Comparison of ENCODE assay signal across 8 cellular contexts in genomic region chr14:106592115-106592852, GRCh38.
DNase-seq lines count a peak whose midpoint lies in the region; ATAC-seq and TF ChIP-seq lines count a peak whose summit lies in the region.
"Not testable (repeated sequence)": the region's sequence is repeated elsewhere in the genome, so short reads cannot be mapped to it uniquely, and the experiment has no call there.

No MANE protein-coding gene starts in this region.

- in situ Hi-C loops in KBM-7 (cut with MboI; ENCODE audit: low pct_unique_long_range_greater_than_20kb, low sequenced_read_pairs) = not testable (repeated sequence)

- not testable (repeated sequence) for BruUV-seq in Calu3 (replicated peaks; lab: Mats Ljungman, UMichigan)

- intact Hi-C loops in Calu3 (cut with micrococcal nuclease; ENCODE audit: unreplicated experiment); activated T-helper 2 cell treated with anti-CD3 and anti-CD28 coated beads, Interferon-gamma antibody, Interleukin-2, Interleukin-4, amounts not matched to agents 10 μg/mL and 5 μg/mL and 100 μg/mL, durations not matched to agents 14 hours and 24 hours and 36 hours (cut with micrococcal nuclease): not testable (repeated sequence)

- ATAC-seq in T-cell (replicated peaks in 1 of 4) = peak in 3 of 4 experiments; percentile 17 to 59 (median 47)
- peak; percentile 67 to 71 for ATAC-seq in naive B cell (ENCODE audit: low read depth in 2 of 2)
- ATAC-seq in stimulated activated naive CD8-positive, alpha-beta T cell treated with anti-CD3 and anti-CD28 coated beads, Interleukin-15, amount 100 ng/mL, for 72 hours = peak; percentile 50

- peaks cover 13% of the 10 kb centered on the region for H3K27me3 Mint-ChIP-seq in Calu3 (ENCODE audit: unreplicated experiment)
- peaks cover 21 to 37% of the 10 kb centered on the region in 2 donors for H3K27me3 Mint-ChIP-seq in T-cell
- H3K27me3 Mint-ChIP-seq in activated CD4-positive, alpha-beta memory T cell treated with anti-CD3 and anti-CD28 coated beads, Interleukin-2, amount 10 ng/mL, durations not matched to agents 7 days and 5 days = peaks cover 39% of the 10 kb centered on the region
- peaks cover 36% of the 10 kb centered on the region for H3K27me3 Mint-ChIP-seq in activated T-helper 2 cell treated with anti-CD3 and anti-CD28 coated beads, Interferon-gamma antibody, Interleukin-2, Interleukin-4, amounts not matched to agents 10 μg/mL and 5 μg/mL and 100 μg/mL, durations not matched to agents 14 hours and 24 hours and 36 hours (ENCODE audit: low read depth)
- not testable (repeated sequence) for H3K27me3 Mint-ChIP-seq in naive B cell
- H3K27me3 Mint-ChIP-seq in stimulated activated naive CD8-positive, alpha-beta T cell treated with anti-CD3 and anti-CD28 coated beads, Interleukin-15, amount 100 ng/mL, for 72 hours = peaks cover 13% of the 10 kb centered on the region

- H3K36me3 Mint-ChIP-seq in Calu3 (ENCODE audit: insufficient read depth, unreplicated experiment); T-cell; activated CD4-positive, alpha-beta memory T cell treated with anti-CD3 and anti-CD28 coated beads, Interleukin-2, amount 10 ng/mL, durations not matched to agents 7 days and 5 days (ENCODE audit: low read depth); activated T-helper 2 cell treated with anti-CD3 and anti-CD28 coated beads, Interferon-gamma antibody, Interleukin-2, Interleukin-4, amounts not matched to agents 10 μg/mL and 5 μg/mL and 100 μg/mL, durations not matched to agents 14 hours and 24 hours and 36 hours (ENCODE audit: low read depth); naive B cell: not testable (repeated sequence)

- H3K27ac Mint-ChIP-seq in Calu3 (ENCODE audit: unreplicated experiment); T-cell; activated CD4-positive, alpha-beta memory T cell treated with anti-CD3 and anti-CD28 coated beads, Interleukin-2, amount 10 ng/mL, durations not matched to agents 7 days and 5 days; activated T-helper 2 cell treated with anti-CD3 and anti-CD28 coated beads, Interferon-gamma antibody, Interleukin-2, Interleukin-4, amounts not matched to agents 10 μg/mL and 5 μg/mL and 100 μg/mL, durations not matched to agents 14 hours and 24 hours and 36 hours: not testable (repeated sequence)
- peak overlapping the region in 3 of 6 donors; percentile 32 to 81 (median 57) for H3K27ac Mint-ChIP-seq in naive B cell
- peak overlapping the region in 1 of 2 donors; percentile 19 for H3K27ac Mint-ChIP-seq in stimulated activated naive CD8-positive, alpha-beta T cell treated with anti-CD3 and anti-CD28 coated beads, Interleukin-15, amount 100 ng/mL, for 72 hours

- not testable (repeated sequence) for H3K4me3 Mint-ChIP-seq in Calu3 (ENCODE audit: low read depth, unreplicated experiment); activated CD4-positive, alpha-beta memory T cell treated with anti-CD3 and anti-CD28 coated beads, Interleukin-2, amount 10 ng/mL, durations not matched to agents 7 days and 5 days; activated T-helper 2 cell treated with anti-CD3 and anti-CD28 coated beads, Interferon-gamma antibody, Interleukin-2, Interleukin-4, amounts not matched to agents 10 μg/mL and 5 μg/mL and 100 μg/mL, durations not matched to agents 14 hours and 24 hours and 36 hours (ENCODE audit: low read depth)
- peak overlapping the region in 1 of 3 donors; percentile 12 for H3K4me3 Mint-ChIP-seq in T-cell
- H3K4me3 Mint-ChIP-seq in naive B cell = peak overlapping the region; percentile 47 to 83 (median 66)
- H3K4me3 Mint-ChIP-seq in stimulated activated naive CD8-positive, alpha-beta T cell treated with anti-CD3 and anti-CD28 coated beads, Interleukin-15, amount 100 ng/mL, for 72 hours = peak overlapping the region; percentile 52 to 60

- H3K9me3 Mint-ChIP-seq in Calu3 (ENCODE audit: low read depth, unreplicated experiment); T-cell; activated CD4-positive, alpha-beta memory T cell treated with anti-CD3 and anti-CD28 coated beads, Interleukin-2, amount 10 ng/mL, durations not matched to agents 7 days and 5 days; activated T-helper 2 cell treated with anti-CD3 and anti-CD28 coated beads, Interferon-gamma antibody, Interleukin-2, Interleukin-4, amounts not matched to agents 10 μg/mL and 5 μg/mL and 100 μg/mL, durations not matched to agents 14 hours and 24 hours and 36 hours; naive B cell; stimulated activated naive CD8-positive, alpha-beta T cell treated with anti-CD3 and anti-CD28 coated beads, Interleukin-15, amount 100 ng/mL, for 72 hours: not testable (repeated sequence)

- CTCF ChIA-PET in Calu3 (lab: Charles Lee) = not testable (repeated sequence)
- CTCF ChIA-PET in T-cell (lab: Charles Lee) = interaction anchor here in 1 of 2 donors (0.5 kb wide), 1 partner anchor 28 kb away, joined by 3 read pairs; no protein-coding TSS in a partner anchor
- CTCF ChIA-PET in activated CD4-positive, alpha-beta memory T cell treated with anti-CD3 and anti-CD28 coated beads, Interleukin-2, amount 10 ng/mL, durations not matched to agents 7 days and 5 days (lab: Charles Lee) = interaction anchor here (0.7 to 1.5 kb wide), 5 partner anchors 11 to 35 kb away, joined by 3 to 6 read pairs (median 4); no protein-coding TSS in a partner anchor

- DNase-seq in Calu3 = peak; percentile 44
- DNase-seq in KBM-7 = peak; percentile 53
- DNase-seq in T-cell = peak in 29 of 34 experiments; percentile 5 to 79 (median 50)
- DNase-seq in activated CD4-positive, alpha-beta memory T cell treated with anti-CD3 and anti-CD28 coated beads, Interleukin-2, amount 10 ng/mL, durations not matched to agents 7 days and 5 days = peak; percentile 34
- DNase-seq in activated T-helper 2 cell treated with anti-CD3 and anti-CD28 coated beads, Interferon-gamma antibody, Interleukin-2, Interleukin-4, amounts not matched to agents 10 μg/mL and 5 μg/mL and 100 μg/mL, durations not matched to agents 14 hours and 24 hours and 36 hours (ENCODE audit: low spot score) = peak; percentile 57
- peak; percentile 78 for DNase-seq in naive B cell
- DNase-seq in stimulated activated CD4-positive, alpha-beta T cell treated with anti-CD3 and anti-CD28 coated beads, TNF-alpha, amount 100 ng/mL, for 24 hours (ENCODE audit: low read depth in 3 of 3) = peak; percentile 69 to 86 (median 69)
- DNase-seq in stimulated activated naive CD8-positive, alpha-beta T cell treated with anti-CD3 and anti-CD28 coated beads, Interleukin-15, amount 100 ng/mL, for 72 hours = peak; percentile 10 to 71

- POLR2A ChIA-PET in T-cell (lab: Charles Lee); activated CD4-positive, alpha-beta memory T cell treated with anti-CD3 and anti-CD28 coated beads, Interleukin-2, amount 10 ng/mL, durations not matched to agents 7 days and 5 days (lab: Charles Lee): not testable (repeated sequence)

- H3K4me1 Mint-ChIP-seq in Calu3 (ENCODE audit: low read depth, unreplicated experiment); activated CD4-positive, alpha-beta memory T cell treated with anti-CD3 and anti-CD28 coated beads, Interleukin-2, amount 10 ng/mL, durations not matched to agents 7 days and 5 days; activated T-helper 2 cell treated with anti-CD3 and anti-CD28 coated beads, Interferon-gamma antibody, Interleukin-2, Interleukin-4, amounts not matched to agents 10 μg/mL and 5 μg/mL and 100 μg/mL, durations not matched to agents 14 hours and 24 hours and 36 hours (ENCODE audit: low read depth); stimulated activated naive CD8-positive, alpha-beta T cell treated with anti-CD3 and anti-CD28 coated beads, Interleukin-15, amount 100 ng/mL, for 72 hours: not testable (repeated sequence)
- peaks cover 4 to 10% (median 6%) of the 10 kb centered on the region in 3 donors for H3K4me1 Mint-ChIP-seq in T-cell
- peaks cover 15 to 46% (median 38%) of the 10 kb centered on the region in 3 donors for H3K4me1 Mint-ChIP-seq in naive B cell

- not testable (repeated sequence) for TF ChIP-seq CTCF in Calu3 (IDR thresholded peaks at IDR 0.05; ENCODE audit: unreplicated experiment)

Comparison
In these comparisons a context has a peak if more than half of its experiments do, and no peak if none do; other contexts are left out.
1. Peak in every context shown above with its lines: DNase-seq and ATAC-seq.